17 cellular contexts compared by ENCODE assay signal in genomic region chr22:45632791-45633515, GRCh38. TPM values are rescaled to one million over a fixed set of nuclear protein-coding genes. Genes with fewer than 3 reads are reported as not detected.
DNase-seq lines count a peak whose midpoint lies in the region; ATAC-seq and TF ChIP-seq lines count a peak whose summit lies in the region.
"Had no signal": no experiment of that assay in that cellular context is flagged by ENCODE, and none has a peak within 500 bp of the region (broad histone marks: within the 10 kb centered on the region; RNA-seq: fewer than 3 reads in every experiment).

No MANE protein-coding gene starts in this region.

- H4K91ac ChIP-seq in neuronal stem cell (ENCODE audit: low read depth, low read length, poor library complexity), result no peak overlapping the region

- TF ChIP-seq CTCF in AG04450 (IDR thresholded peaks at IDR 0.05; ENCODE audit: low read depth, low read length) (no peak), heart right ventricle (IDR thresholded peaks at IDR 0.05) (no peak)

- H2AK5ac ChIP-seq in neuronal stem cell (ENCODE audit: low read depth, low read length), result no peak overlapping the region

- H2BK12ac ChIP-seq in neuronal stem cell (ENCODE audit: low read length), result no peak overlapping the region

- no peak overlapping the region for H3K9ac ChIP-seq in neuronal stem cell (ENCODE audit: low read depth, low read length, poor library complexity)

- peak overlapping the region; percentile 35 for H3K18ac ChIP-seq in neuronal stem cell (ENCODE audit: low read length)

- H3K9me3 ChIP-seq in AG04450 (ENCODE audit: control insufficient read depth, insufficient read depth, low read length) (no peaks in the 10 kb centered on the region; the same call in 1 of the 2 replicates), heart right ventricle (no peaks in the 10 kb centered on the region), neuronal stem cell (replicated peaks in 1 of 2; ENCODE audit: control insufficient read depth in 2 of 2, insufficient read depth in 1 of 2, low read depth in 1 of 2, low read length in 2 of 2) (no peaks in the 10 kb centered on the region)
- H3K9me3 ChIP-seq: uterus had no signal

- no peak overlapping the region for H3K27ac ChIP-seq in AG04450 (ENCODE audit: low read depth, low read length)
- no peak overlapping the region for H3K27ac ChIP-seq in heart right ventricle
- no peak overlapping the region for H3K27ac ChIP-seq in neuronal stem cell (replicated peaks; ENCODE audit: low read length)
- H3K27ac ChIP-seq: RWPE1, uterus had no signal

- CTCF ChIA-PET in AG04450 (lab: Charles Lee), result interaction anchor here (0.6 kb wide), 1 partner anchor 232 kb away, joined by 3 read pairs; no protein-coding TSS in a partner anchor

- H2BK5ac ChIP-seq in neuronal stem cell (ENCODE audit: low read length), result no peak overlapping the region

- POLR2A ChIA-PET in AG04450 (lab: Yijun Ruan, JAX), result no interaction called here

- WGBS in heart right ventricle, 2 donors, result 9 to 10% methylated on average over 15 of the region's 15 CpGs
- WGBS in neuronal stem cell (ENCODE audit: extremely low coverage in 2 of 2, insufficient read length in 2 of 2, insufficient replicate concordance in 1 of 2), 2 donors, result no CpG with 5 or more reads among the region's 15 CpGs

- no peak overlapping the region for H3K4ac ChIP-seq in neuronal stem cell (ENCODE audit: low read length)

- H3K4me1 ChIP-seq in heart right ventricle (peaks cover 0 to 10% (median 0%) of the 10 kb centered on the region in 9 donors), neuronal stem cell (ENCODE audit: control insufficient read depth in 2 of 2, insufficient read depth in 1 of 2, low read depth in 1 of 2, low read length in 2 of 2) (peaks cover 10 to 11% of the 10 kb centered on the region in 2 donors)
- H3K4me1 ChIP-seq: uterus had no signal

- H3K79me1 ChIP-seq in neuronal stem cell (ENCODE audit: low read depth, low read length), result no peaks in the 10 kb centered on the region

- H2AFZ ChIP-seq in neuronal stem cell (ENCODE audit: low read length), result peak overlapping the region; percentile 46

- H2BK15ac ChIP-seq in neuronal stem cell (ENCODE audit: low read length), result no peak overlapping the region

- no peak overlapping the region for H3K4me2 ChIP-seq in neuronal stem cell (ENCODE audit: insufficient read depth, low read length, poor library complexity, severe bottlenecking)

- DNase-seq in AG04450 (ENCODE audit: low read depth, low spot score) (no peak), astrocyte of the hippocampus (ENCODE audit: low read depth, low spot score) (peak; percentile 59), heart right ventricle (no peak), neuronal stem cell (ENCODE audit: low spot score) (no peak), 8988T (no peak)
- no peak for DNase-seq in activated CD4-positive, alpha-beta T cell treated with anti-CD3 and anti-CD28 coated beads for 1 hour
- DNase-seq: CD4-positive, alpha-beta T cell; cortex of kidney; erythroblast; NCI-H1417 treated with DMSO at 0.1 percent for 48 hours; NCI-H2227 treated with DMSO at 0.1 percent for 48 hours; stimulated activated naive CD8-positive, alpha-beta T cell treated with anti-CD3 and anti-CD28 coated beads, Interleukin-15, Interleukin-2, amounts not matched to agents 100 U/mL and 50 U/mL, for 24 hours; T-cell; uterus had no signal

- H3K36me3 ChIP-seq in heart right ventricle (no peaks in the 10 kb centered on the region), neuronal stem cell (replicated peaks in 1 of 2; ENCODE audit: control insufficient read depth in 2 of 2, insufficient read depth in 2 of 2, low read length in 2 of 2) (no peaks in the 10 kb centered on the region)
- H3K36me3 ChIP-seq: uterus had no signal

- intact Hi-C loops in heart right ventricle (cut with DNase I), result no loop called here

- no peak overlapping the region for H3K14ac ChIP-seq in neuronal stem cell (ENCODE audit: low read length)

- peak in 5 of 8 donors; percentile 30 to 44 (median 37) for ATAC-seq in heart right ventricle
- no peak for ATAC-seq in GM21526 (IDR thresholded peaks at IDR 0.05; ENCODE audit: low FRiP score, unreplicated experiment)
- no peak for ATAC-seq in GM21825 (IDR thresholded peaks at IDR 0.05; ENCODE audit: unreplicated experiment)
- ATAC-seq: stimulated activated naive CD8-positive, alpha-beta T cell treated with anti-CD3 and anti-CD28 coated beads, Interleukin-15, Interleukin-2, amounts not matched to agents 100 U/mL and 50 U/mL, for 24 hours; T-cell had no signal

- H3K27me3 ChIP-seq in AG04450 (ENCODE audit: control insufficient read depth, insufficient read depth, low read length), result peaks cover 40% of the 10 kb centered on the region
- H3K27me3 ChIP-seq in heart right ventricle, result peaks cover 0 to 71% (median 42%) of the 10 kb centered on the region in 7 donors
- H3K27me3 ChIP-seq in neuronal stem cell (ENCODE audit: control insufficient read depth in 3 of 3, insufficient read depth in 3 of 3, low read depth in 1 of 3, low read length in 3 of 3), result peaks cover 0 to 64% (median 2%) of the 10 kb centered on the region in 3 experiments
- H3K27me3 ChIP-seq: uterus had no signal

- H3K23ac ChIP-seq in neuronal stem cell (ENCODE audit: low read depth, low read length, poor library complexity), result peak overlapping the region; percentile 28

- H4K8ac ChIP-seq in neuronal stem cell (ENCODE audit: low read depth, low read length), result no peak overlapping the region

- H3K4me3 ChIP-seq in AG04450 (ENCODE audit: low read depth, low read length) (0 out of 2 replicates have a peak overlapping the region, but pooled peaks have one; percentile 18), heart right ventricle (peak overlapping the region in 5 of 10 donors; percentile 4 to 29 (median 11)), neuronal stem cell (ENCODE audit: low read length in 2 of 2) (no peak overlapping the region)
- H3K4me3 ChIP-seq: uterus had no signal

- H2BK120ac ChIP-seq in neuronal stem cell (ENCODE audit: low read depth, low read length), result no peak overlapping the region

RNA-seq across cellular contexts. Expression of gene ATXN10, which starts 38.7 kb away (rescaled TPM):
- polyA plus RNA-seq in AG04450 (2011; rRNA removed), result 491 and 521 TPM in 2 replicates
- 448 and 474 TPM in 2 replicates for polyA minus RNA-seq in AG04450 (2011; rRNA and poly(A)+ RNA removed)
- total RNA-seq in heart right ventricle, result 100 to 1,000 TPM; 122 to 169 (median 143) TPM
- 100 to 1,000 TPM in 1 of 2 donors, 10 to 100 TPM in 1; 11.8 to 142 TPM for polyA plus RNA-seq in heart right ventricle
- polyA plus RNA-seq in neuronal stem cell (2013, experiment 1 of 2), result 89.3 TPM
- 84.7 TPM for polyA plus RNA-seq in neuronal stem cell (2013, experiment 2 of 2)

Comparison
In these comparisons a context has a peak if more than half of its experiments do, and no peak if none do; other contexts are left out.
1. ATAC-seq: peak in heart right ventricle (5 of 8); none in GM21526 (single experiment) and GM21825 (single experiment).